11 cellular contexts compared by ENCODE assay signal in genomic region chr10:86795353-86795752, GRCh38. TPM values are rescaled to one million over a fixed set of nuclear protein-coding genes. Genes with fewer than 3 reads are reported as not detected.
A peak's percentile ranks its signal among the peaks of the same experiment; 100 is the strongest.
DNase-seq lines count a peak whose midpoint lies in the region; ATAC-seq and TF ChIP-seq lines count a peak whose summit lies in the region.
"Had no signal": no experiment of that assay in that cellular context is flagged by ENCODE, and none has a peak within 500 bp of the region (broad histone marks: within the 10 kb centered on the region; RNA-seq: fewer than 3 reads in every experiment).

No MANE protein-coding gene starts in this region.

- H3K27me3 ChIP-seq in ascending aorta, result no peaks in the 10 kb centered on the region

- ATAC-seq in HG02970 (IDR thresholded peaks at IDR 0.05; ENCODE audit: low FRiP score, unreplicated experiment) (no peak), GM21390 (IDR thresholded peaks at IDR 0.05; ENCODE audit: unreplicated experiment) (no peak), GM18511 (IDR thresholded peaks at IDR 0.05; ENCODE audit: unreplicated experiment) (no peak)

- DNase-seq in 8988T (peak; percentile 21), HPDE6-E6E7 (ENCODE audit: extremely low spot score) (peak; percentile 25), ascending aorta (ENCODE audit: low spot score in 2 of 2) (no peak), iPS-NIHi11 (ENCODE audit: low spot score) (peak; percentile 75), NCI-H1930 (lab: John Stamatoyannopoulos, UW) (no peak)
- DNase-seq: activated gamma-delta T cell; CD4-positive, alpha-beta T cell had no signal

- H3K4me3 ChIP-seq in ascending aorta, result no peak overlapping the region
- H3K4me3 ChIP-seq: lung had no signal

- H3K4me1 ChIP-seq in ascending aorta, result peaks cover 0 to 32% of the 10 kb centered on the region in 2 donors

- TF ChIP-seq CTCF in ascending aorta (IDR thresholded peaks at IDR 0.05), result no peak

- no peaks in the 10 kb centered on the region for H3K36me3 ChIP-seq in ascending aorta

- intact Hi-C loops in ascending aorta (cut with DNase I), result loop anchor here (5.0 kb wide), 1 partner anchor 38 kb away; the partner anchor contains the start of gene BMPR1A

- H3K9me3 ChIP-seq in ascending aorta, result no peaks in the 10 kb centered on the region

- peak overlapping the region; percentile 57 to 60 for H3K27ac ChIP-seq in ascending aorta

RNA-seq across cellular contexts. Expression of gene BMPR1A, which starts 38.9 kb away (rescaled TPM):
- total RNA-seq in ascending aorta, result 12.9 TPM

Comparison
In these comparisons a context has a peak if more than half of its experiments do, and no peak if none do; other contexts are left out.
1. DNase-seq: peak in 8988T (single experiment), HPDE6-E6E7 (single experiment) and iPS-NIHi11 (single experiment); none in ascending aorta (0 of 2) and NCI-H1930 (0 of 2).